In the genomic region with DNA sequence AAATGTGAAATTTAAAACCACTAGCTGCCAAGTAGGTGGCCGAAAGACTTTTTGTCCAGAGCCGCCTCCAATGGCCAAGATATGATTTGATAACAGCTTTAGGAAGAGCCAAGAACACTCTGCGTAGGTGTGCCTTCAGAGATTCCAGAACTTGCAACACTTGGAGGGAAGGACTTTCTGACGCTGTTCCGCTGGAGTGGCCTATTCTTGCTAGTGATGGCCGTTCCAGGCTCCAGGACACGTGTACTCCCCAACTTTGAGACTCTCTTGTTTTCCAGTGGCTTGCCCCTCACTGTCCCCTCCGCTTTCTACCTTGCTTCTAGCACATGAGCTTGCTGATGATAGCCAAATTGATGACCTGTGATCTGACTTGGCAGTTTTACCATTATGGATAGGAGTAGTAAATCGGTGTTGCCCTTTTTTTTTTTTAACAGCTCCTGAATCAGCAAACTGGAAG, we compare ENCODE assay signal across 7 cellular contexts. TPM values are rescaled to one million over a fixed set of nuclear protein-coding genes. Genes with fewer than 3 reads are reported as not detected.
A peak's percentile ranks its signal among the peaks of the same experiment; 100 is the strongest.
DNase-seq lines count a peak whose midpoint lies in the region; ATAC-seq lines count a peak whose summit lies in the region.

No MANE protein-coding gene starts in this region.

- H3K9me3 ChIP-seq in MG63 = no peaks in the 10 kb centered on the region
- no peaks in the 10 kb centered on the region for H3K9me3 ChIP-seq in right cardiac atrium (ENCODE audit: control insufficient read depth, low read length)

- DNase-seq in GM03348 (ENCODE audit: low spot score) = peak; percentile 72
- DNase-seq in MG63 = peak; percentile 61
- peak; percentile 61 to 77 (median 75) for DNase-seq in right cardiac atrium
- peak; percentile 56 for DNase-seq in pons (ENCODE audit: low spot score)
- DNase-seq in NCI-H146 (lab: John Stamatoyannopoulos, UW) = no peak

- intact Hi-C loops in right cardiac atrium (cut with DNase I) = loop anchor here in 2 of 4 donors (5.0 to 10.0 kb wide), 2 partner anchors 46 to 237 kb away; partner anchors contain the start of gene KLHL20 (in 1 of the 2)

- peaks cover 51% of the 10 kb centered on the region for H3K36me3 ChIP-seq in MG63

- H3K27me3 ChIP-seq in MG63 (no peaks in the 10 kb centered on the region), right cardiac atrium (ENCODE audit: control insufficient read depth, insufficient read depth) (no peaks in the 10 kb centered on the region)

- H3K4me3 ChIP-seq in MG63 (peak overlapping the region; percentile 95), right cardiac atrium (ENCODE audit: low read length) (peak overlapping the region; percentile 78)

- peak; percentile 77 to 82 for ATAC-seq in right cardiac atrium
- no peak for ATAC-seq in HG03521 (IDR thresholded peaks at IDR 0.05; ENCODE audit: unreplicated experiment)

- 3% methylated on average over 9 of the region's 9 CpGs for WGBS in right cardiac atrium

- peaks cover 4% of the 10 kb centered on the region for H3K4me1 ChIP-seq in right cardiac atrium (ENCODE audit: control insufficient read depth, insufficient read depth, low read length)

- H3K27ac ChIP-seq in angular gyrus (ENCODE audit: low read depth, low read length) (peak overlapping the region; percentile 89), right cardiac atrium (ENCODE audit: low read length) (peak overlapping the region; percentile 92)

RNA-seq across cellular contexts. Expression of gene PRDX6, which starts 1.0 kb away (rescaled TPM):
- 170 and 232 TPM in 2 replicates for total RNA-seq in MG63 (2014; rRNA removed; shearing (Covaris generic); ENCODE audit: low replicate concordance)
- total RNA-seq in right cardiac atrium = 100 to 1,000 TPM; 638 to 760 (median 675) TPM
- polyA plus RNA-seq in right cardiac atrium = 756 TPM
